8 cellular contexts compared by ENCODE assay signal in the genomic region with DNA sequence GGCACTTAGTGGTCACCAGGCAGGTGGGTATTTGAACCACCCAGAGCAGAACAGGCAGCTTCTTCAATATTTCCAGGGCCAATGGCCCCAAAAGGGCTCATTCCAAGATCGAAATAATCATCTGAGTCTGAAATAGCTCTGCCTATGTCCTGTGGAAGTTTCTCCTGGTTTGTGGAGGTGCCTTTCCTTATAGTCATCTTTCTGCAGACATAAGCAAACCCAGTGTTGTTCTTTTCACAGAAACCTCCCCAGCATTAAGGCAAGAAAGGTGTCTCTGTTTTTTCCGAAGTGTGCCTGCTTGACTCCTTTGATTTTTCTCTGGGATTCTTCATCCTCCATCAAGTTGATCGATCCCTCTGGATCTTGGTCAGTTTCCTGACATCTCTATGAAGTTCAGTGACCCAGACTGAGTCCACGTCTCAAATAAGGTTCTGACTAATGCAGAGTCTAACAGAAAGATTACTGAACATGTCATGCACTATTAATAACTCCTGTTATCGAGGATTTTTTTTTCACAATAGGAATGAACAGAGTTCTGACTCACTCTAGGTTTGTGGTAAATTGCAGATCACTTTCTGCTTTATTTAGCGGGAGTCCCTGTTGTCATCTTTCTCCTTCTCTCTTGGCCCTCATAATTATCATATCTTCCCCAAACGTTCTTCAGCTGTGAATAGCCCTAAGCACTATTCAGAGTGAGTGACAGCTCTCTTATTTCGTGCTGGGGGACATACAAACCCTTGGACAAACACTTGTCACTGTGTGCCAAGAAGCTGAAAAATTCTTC. TPM values are rescaled to one million over a fixed set of nuclear protein-coding genes. Genes with fewer than 3 reads are reported as not detected.
A peak's percentile ranks its signal among the peaks of the same experiment; 100 is the strongest.
DNase-seq lines count a peak whose midpoint lies in the region; ATAC-seq and TF ChIP-seq lines count a peak whose summit lies in the region.

No MANE protein-coding gene starts in this region.

- no peaks in the 10 kb centered on the region for H3K9me2 ChIP-seq in Karpas-422 (replicated peaks; ENCODE audit: insufficient read depth, low read length)

- no peak for TF ChIP-seq CTCF in astrocyte of the cerebellum (IDR thresholded peaks at IDR 0.05; ENCODE audit: low read depth, low read length, missing control alignments)
- no peak for TF ChIP-seq CTCF in lower lobe of right lung (IDR thresholded peaks at IDR 0.05)
- no peak for TF ChIP-seq CTCF in CD8-positive, alpha-beta T cell (IDR thresholded peaks at IDR 0.05)

- CTCF ChIA-PET in CD8-positive, alpha-beta T cell (lab: Charles Lee), result no interaction called here

- H3K4me2 ChIP-seq in Karpas-422 (ENCODE audit: low read depth, low read length, poor library complexity, severe bottlenecking), result peak overlapping the region; percentile 89

- H3K4me1 ChIP-seq in Karpas-422 (ENCODE audit: low read length), result peaks cover 29% of the 10 kb centered on the region
- H3K4me1 ChIP-seq in lower lobe of right lung, result peaks cover 51% of the 10 kb centered on the region
- H3K4me1 ChIP-seq in CD8-positive, alpha-beta T cell (ENCODE audit: insufficient read depth, low read length), result peaks cover 33% of the 10 kb centered on the region

- peak; percentile 76 for DNase-seq in CD1c-positive myeloid dendritic cell (ENCODE audit: extremely low spot score)
- DNase-seq in Karpas-422, result no peak
- peak; percentile 84 for DNase-seq in astrocyte of the cerebellum (ENCODE audit: low read depth)
- DNase-seq in lower lobe of right lung, result no peak
- no peak for DNase-seq in CD8-positive, alpha-beta T cell

- no peaks in the 10 kb centered on the region for H3K27me3 Mint-ChIP-seq in CD8-positive, alpha-beta T cell (ENCODE audit: low read depth)

- in situ Hi-C loops in astrocyte of the cerebellum (cut with HindIII; ENCODE audit: low sequenced_read_pairs), result no loop called here

- H3K4me1 Mint-ChIP-seq in CD8-positive, alpha-beta T cell (ENCODE audit: low read depth), result peaks cover 26% of the 10 kb centered on the region

- peaks cover 19% of the 10 kb centered on the region for H3K36me3 Mint-ChIP-seq in CD8-positive, alpha-beta T cell

- H3K9me3 ChIP-seq in Karpas-422 (ENCODE audit: low read length) (no peaks in the 10 kb centered on the region), lower lobe of right lung (no peaks in the 10 kb centered on the region)
- H3K9me3 ChIP-seq in CD8-positive, alpha-beta T cell (ENCODE audit: low read length), result no peaks in the 10 kb centered on the region

- H3K27ac Mint-ChIP-seq in CD8-positive, alpha-beta T cell, result no peak overlapping the region

- H3K4me3 ChIP-seq in Karpas-422 (ENCODE audit: low read length) (peak overlapping the region; percentile 95), astrocyte of the cerebellum (ENCODE audit: low read depth, low read length) (no peak overlapping the region), lower lobe of right lung (peak overlapping the region; percentile 87)
- H3K4me3 ChIP-seq in CD8-positive, alpha-beta T cell (ENCODE audit: low read depth, low read length), result no peak overlapping the region

- H3K4me3 Mint-ChIP-seq in CD8-positive, alpha-beta T cell, result no peak overlapping the region

- no peaks in the 10 kb centered on the region for H3K36me3 ChIP-seq in Karpas-422 (ENCODE audit: insufficient read depth, low read length)
- peaks cover 1% of the 10 kb centered on the region for H3K36me3 ChIP-seq in lower lobe of right lung
- H3K36me3 ChIP-seq in CD8-positive, alpha-beta T cell (ENCODE audit: insufficient read depth, low read length), result no peaks in the 10 kb centered on the region

- H2AFZ ChIP-seq in Karpas-422 (ENCODE audit: low read length), result no peak overlapping the region

- no peaks in the 10 kb centered on the region for H3K27me3 ChIP-seq in Karpas-422 (ENCODE audit: low read length)
- H3K27me3 ChIP-seq in lower lobe of right lung (ENCODE audit: low read depth), result no peaks in the 10 kb centered on the region
- no peaks in the 10 kb centered on the region for H3K27me3 ChIP-seq in CD8-positive, alpha-beta T cell (ENCODE audit: insufficient read depth, low read length)

- H4K20me1 ChIP-seq in Karpas-422 (ENCODE audit: insufficient read depth, low read depth, low read length), result peaks cover 6% of the 10 kb centered on the region; the same call in 1 of the 2 replicates

- intact Hi-C loops in lower lobe of right lung (cut with DNase I), result no loop called here
- intact Hi-C loops in CD8-positive, alpha-beta T cell (cut with DNase I, micrococcal nuclease), result loop anchor here (5.0 kb wide), 4 partner anchors 127 to 307 kb away; no protein-coding TSS in a partner anchor

- ATAC-seq in lower lobe of right lung (peak in 1 of 2 donors; percentile 34), GM18519 (IDR thresholded peaks at IDR 0.05; ENCODE audit: low FRiP score, unreplicated experiment) (no peak), GM18867 (IDR thresholded peaks at IDR 0.05; ENCODE audit: unreplicated experiment) (no peak), GM18517 (IDR thresholded peaks at IDR 0.05; ENCODE audit: unreplicated experiment) (no peak)
- no peak for ATAC-seq in CD8-positive, alpha-beta T cell

- H3K27ac ChIP-seq in Karpas-422 (ENCODE audit: low read length) (no peak overlapping the region), lower lobe of right lung (peak overlapping the region; percentile 96)
- H3K27ac ChIP-seq in CD8-positive, alpha-beta T cell (ENCODE audit: low read depth, low read length), result no peak overlapping the region

- H3K9me3 Mint-ChIP-seq in CD8-positive, alpha-beta T cell, result no peaks in the 10 kb centered on the region

- H3K79me2 ChIP-seq in Karpas-422 (ENCODE audit: low read length), result peaks cover 38% of the 10 kb centered on the region

- peak overlapping the region; percentile 89; the same call in 1 of the 2 replicates for H3K9ac ChIP-seq in Karpas-422 (ENCODE audit: low read length)

- POLR2A ChIA-PET in CD8-positive, alpha-beta T cell (lab: Charles Lee), result no interaction called here

RNA-seq across cellular contexts. Expression of a gene that starts 1.5 kb away (rescaled TPM):
- 0.86 TPM in 1 of 2 replicates, not detected in the other for total RNA-seq in Karpas-422 (2014; rRNA removed; shearing (Covaris generic); ENCODE audit: low replicate concordance)
- total RNA-seq in lower lobe of right lung, result not detected
- not detected for total RNA-seq in CD8-positive, alpha-beta T cell

RNA-seq across cellular contexts. Expression of a gene that starts 1.7 kb away (rescaled TPM):
- total RNA-seq in Karpas-422 (2014; rRNA removed; shearing (Covaris generic); ENCODE audit: low replicate concordance), result 41.4 and 46.8 TPM in 2 replicates
- 61.3 TPM for total RNA-seq in lower lobe of right lung
- 100 to 1,000 TPM; 136 to 140 TPM for total RNA-seq in CD8-positive, alpha-beta T cell

RNA-seq across cellular contexts. Expression of a gene that starts 10.6 kb away (rescaled TPM):
- 14.8 and 21.3 TPM in 2 replicates for total RNA-seq in Karpas-422 (2014; rRNA removed; shearing (Covaris generic); ENCODE audit: low replicate concordance)
- total RNA-seq in lower lobe of right lung, result 11.1 TPM
- 10 to 100 TPM; 25.3 to 25.4 TPM for total RNA-seq in CD8-positive, alpha-beta T cell

RNA-seq across cellular contexts. Expression of a gene that starts 33.7 kb away (rescaled TPM):
- not detected in 2 replicates for total RNA-seq in Karpas-422 (2014; rRNA removed; shearing (Covaris generic); ENCODE audit: low replicate concordance)
- total RNA-seq in lower lobe of right lung, result 0.62 TPM
- total RNA-seq in CD8-positive, alpha-beta T cell, result under 1 TPM; 0.41 to 0.78 TPM

RNA-seq across cellular contexts. Expression of a gene that starts 51.5 kb away (rescaled TPM):
- total RNA-seq in Karpas-422 (2014; rRNA removed; shearing (Covaris generic); ENCODE audit: low replicate concordance), result 87.1 and 126 TPM in 2 replicates
- 79.3 TPM for total RNA-seq in lower lobe of right lung
- total RNA-seq in CD8-positive, alpha-beta T cell, result 10 to 100 TPM; 66.9 to 68.8 TPM

Comparison
In these comparisons a context has a peak if more than half of its experiments do, and no peak if none do; other contexts are left out.
1. DNase-seq: peak in CD1c-positive myeloid dendritic cell (single experiment) and astrocyte of the cerebellum (single experiment); none in Karpas-422 (single experiment), lower lobe of right lung (single experiment) and CD8-positive, alpha-beta T cell (0 of 7).
2. H3K4me3 ChIP-seq: peak in Karpas-422 (single experiment) and lower lobe of right lung (single experiment); none in astrocyte of the cerebellum (single experiment) and CD8-positive, alpha-beta T cell (single experiment).